23 cellular contexts compared by ENCODE assay signal in genomic region chr14:101046071-101046470, GRCh38.
"Had no signal": no experiment of that assay in that cellular context is flagged by ENCODE, and none has a peak within 500 bp of the region (broad histone marks: within the 10 kb centered on the region; RNA-seq: fewer than 3 reads in every experiment).

No MANE protein-coding gene starts in this region.

- H3K27ac ChIP-seq: colonic mucosa, coronary artery, dorsolateral prefrontal cortex, epithelial cell of prostate, esophagus muscularis mucosa, esophagus squamous epithelium, foreskin keratinocyte, gastrocnemius medialis, gastroesophageal sphincter, heart left ventricle, heart right ventricle had no signal

- DNase-seq: colonic mucosa; cortex of kidney; dermis blood vessel endothelial cell; dorsolateral prefrontal cortex; effector CD4-positive, alpha-beta T cell; effector CD8-positive, alpha-beta T cell; effector memory CD4-positive, alpha-beta T cell; effector memory CD8-positive, alpha-beta T cell; endodermal cell; erythroblast; esophagus squamous epithelium; foreskin fibroblast; foreskin keratinocyte; foreskin melanocyte; gastrocnemius medialis; glutamatergic neuron; head of caudate nucleus; heart right ventricle had no signal

- H3K36me3 ChIP-seq: colonic mucosa, esophagus muscularis mucosa, esophagus squamous epithelium, gastrocnemius medialis, gastroesophageal sphincter, heart right ventricle had no signal

- H3K27me3 ChIP-seq: colonic mucosa, esophagus squamous epithelium, foreskin keratinocyte, gastrocnemius medialis had no signal

- H3K9me3 ChIP-seq: colonic mucosa, esophagus muscularis mucosa, esophagus squamous epithelium, gastrocnemius medialis, gastroesophageal sphincter, heart left ventricle, heart right ventricle had no signal

- H3K4me3 ChIP-seq: colonic mucosa, coronary artery, dorsolateral prefrontal cortex, esophagus muscularis mucosa, esophagus squamous epithelium, gastrocnemius medialis, gastroesophageal sphincter, heart left ventricle, heart right ventricle had no signal

- H3K4me1 ChIP-seq: colonic mucosa, esophagus muscularis mucosa, esophagus squamous epithelium, foreskin keratinocyte, gastrocnemius medialis, gastroesophageal sphincter, heart left ventricle, heart right ventricle had no signal
